13 cellular contexts compared by ENCODE assay signal in the genomic region with DNA sequence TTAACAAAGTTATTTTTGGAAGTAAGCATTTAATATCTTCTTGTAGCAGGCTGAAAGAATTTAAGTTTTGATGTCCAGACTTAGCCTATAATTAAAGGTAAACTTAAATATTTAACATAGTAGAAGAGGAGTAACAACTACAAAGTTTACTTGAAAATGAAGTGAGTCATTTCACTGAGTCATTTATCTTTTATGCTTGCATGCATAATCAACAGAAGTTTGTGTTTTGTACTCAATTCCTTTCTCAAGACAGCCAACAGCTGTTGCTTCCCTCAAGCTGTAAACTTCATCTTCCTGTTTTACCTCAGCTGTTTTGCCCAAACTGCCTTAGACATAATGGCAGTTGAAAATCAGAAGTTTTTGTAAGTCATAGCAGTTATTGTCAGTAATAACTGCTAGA. TPM values are rescaled to one million over a fixed set of nuclear protein-coding genes. Genes with fewer than 3 reads are reported as not detected.
A peak's percentile ranks its signal among the peaks of the same experiment; 100 is the strongest.
DNase-seq lines count a peak whose midpoint lies in the region; ATAC-seq and TF ChIP-seq lines count a peak whose summit lies in the region.
"Had no signal": no experiment of that assay in that cellular context is flagged by ENCODE, and none has a peak within 500 bp of the region (broad histone marks: within the 10 kb centered on the region; RNA-seq: fewer than 3 reads in every experiment).

No MANE protein-coding gene starts in this region.

- no peaks in the 10 kb centered on the region for H3K9me3 ChIP-seq in mammary epithelial cell (replicated peaks; ENCODE audit: insufficient read depth, low read length)
- H3K9me3 ChIP-seq in thyroid gland, result no peaks in the 10 kb centered on the region
- H3K9me3 ChIP-seq: A549 had no signal

- H3K4me1 ChIP-seq in mammary epithelial cell (ENCODE audit: insufficient read depth, low read length) (no peaks in the 10 kb centered on the region), thyroid gland (no peaks in the 10 kb centered on the region)
- H3K4me1 ChIP-seq: A549 had no signal

- H3K36me3 ChIP-seq in mammary epithelial cell (ENCODE audit: insufficient read depth, low read length), result no peaks in the 10 kb centered on the region
- H3K36me3 ChIP-seq in thyroid gland, result no peaks in the 10 kb centered on the region

- in situ Hi-C loops in mammary epithelial cell (cut with MboI; ENCODE audit: low sequenced_read_pairs in 2 of 2), result no loop called here
- in situ Hi-C loops in astrocyte of the cerebellum (cut with HindIII; ENCODE audit: low sequenced_read_pairs), result no loop called here

- H3K4me2 ChIP-seq in mammary epithelial cell (ENCODE audit: insufficient read depth, low read depth, low read length), result no peak overlapping the region
- H3K4me2 ChIP-seq: A549 had no signal

- intact Hi-C loops in MCF 10A (cut with micrococcal nuclease) (no loop called here), mammary epithelial cell (cut with micrococcal nuclease) (no loop called here), thyroid gland (cut with DNase I) (no loop called here)

- H3K27ac ChIP-seq in mammary epithelial cell (ENCODE audit: insufficient read depth, low read depth, low read length) (no peak overlapping the region), thyroid gland (no peak overlapping the region)
- H3K27ac ChIP-seq: A549 had no signal

- H4K20me1 ChIP-seq in mammary epithelial cell (ENCODE audit: insufficient read depth, low read length), result no peaks in the 10 kb centered on the region

- no peak overlapping the region for H3K9ac ChIP-seq in mammary epithelial cell (ENCODE audit: insufficient read depth, low read length)

- no peaks in the 10 kb centered on the region for H3K79me2 ChIP-seq in mammary epithelial cell (ENCODE audit: insufficient read depth, low read length)

- no peak overlapping the region for H2AFZ ChIP-seq in mammary epithelial cell (ENCODE audit: low read depth, low read length)

- peak; percentile 55 for DNase-seq in MCF 10A (ENCODE audit: unreplicated experiment)
- no peak for DNase-seq in mammary epithelial cell
- peak; percentile 45 for DNase-seq in astrocyte of the cerebellum (ENCODE audit: low read depth)
- DNase-seq in kidney glomerular epithelial cell (lab: John Stamatoyannopoulos, UW), result peak; percentile 1
- no peak for DNase-seq in thyroid gland
- DNase-seq: activated T-cell treated with anti-CD3 and anti-CD28 coated beads, Interleukin-2, amount 50 U/mL, for 48 hours; islet precursor cell; NCI-H774; T-helper 9 cell had no signal

- no peaks in the 10 kb centered on the region for H3K36me3 Mint-ChIP-seq in MCF 10A (ENCODE audit: insufficient read depth, unreplicated experiment)

- BruUV-seq in MCF 10A (replicated peaks; lab: Mats Ljungman, UMichigan), result no TSS peak
- BruUV-seq in mammary epithelial cell (replicated peaks; lab: Mats Ljungman, UMichigan), result no TSS peak

- TF ChIP-seq CTCF in MCF 10A (IDR thresholded peaks at IDR 0.05; ENCODE audit: unreplicated experiment) (no peak), mammary epithelial cell (conservative IDR thresholded peaks at IDR 0.05 in 1 of 2, IDR thresholded peaks at IDR 0.05 in 1 of 2; ENCODE audit: extremely low read depth in 1 of 2, insufficient read depth in 1 of 2, low read depth in 1 of 2, low read length in 2 of 2) (no peak), astrocyte of the cerebellum (IDR thresholded peaks at IDR 0.05; ENCODE audit: low read depth, low read length, missing control alignments) (no peak), thyroid gland (IDR thresholded peaks at IDR 0.05) (no peak)

- H3K9me3 Mint-ChIP-seq in MCF 10A (ENCODE audit: unreplicated experiment), result peaks cover 8% of the 10 kb centered on the region

- CTCF ChIA-PET in MCF 10A (lab: Yijun Ruan, JAX) (no interaction called here), mammary epithelial cell (lab: Charles Lee; ENCODE audit: low non-redundant PET) (no interaction called here)

- H3K27ac Mint-ChIP-seq in MCF 10A (ENCODE audit: low read depth, unreplicated experiment), result peak overlapping the region; percentile 90

- ATAC-seq in GM19463 (IDR thresholded peaks at IDR 0.05; ENCODE audit: unreplicated experiment), result no peak
- ATAC-seq in GM21390 (IDR thresholded peaks at IDR 0.05; ENCODE audit: unreplicated experiment), result no peak
- ATAC-seq in HG02884 (IDR thresholded peaks at IDR 0.05; ENCODE audit: unreplicated experiment), result no peak
- ATAC-seq: A549 had no signal

- H3K27me3 Mint-ChIP-seq in MCF 10A (ENCODE audit: insufficient read depth, unreplicated experiment), result peaks cover 11% of the 10 kb centered on the region

- peaks cover 14% of the 10 kb centered on the region for H3K4me1 Mint-ChIP-seq in MCF 10A (ENCODE audit: insufficient read depth, unreplicated experiment)

- no peaks in the 10 kb centered on the region for H3K27me3 ChIP-seq in mammary epithelial cell (ENCODE audit: insufficient read depth, low read length)
- no peaks in the 10 kb centered on the region for H3K27me3 ChIP-seq in thyroid gland

- POLR2A ChIA-PET in MCF 10A (lab: Yijun Ruan, JAX), result no interaction called here

- no peak overlapping the region for H3K4me3 ChIP-seq in mammary epithelial cell (replicated peaks in 1 of 3; ENCODE audit: insufficient read depth in 1 of 3, low read depth in 2 of 3, low read length in 3 of 3)
- H3K4me3 ChIP-seq in astrocyte of the cerebellum (ENCODE audit: low read depth, low read length), result no peak overlapping the region
- no peak overlapping the region for H3K4me3 ChIP-seq in thyroid gland (replicated peaks in 1 of 3)
- H3K4me3 ChIP-seq: A549 had no signal

- H3K4me3 Mint-ChIP-seq in MCF 10A (ENCODE audit: unreplicated experiment), result no peak overlapping the region

- dilution Hi-C loops in mammary epithelial cell (cut with HindIII; ENCODE audit: low sequenced_read_pairs), result no loop called here

- TF ChIP-seq POLR2A in thyroid gland (IDR thresholded peaks at IDR 0.05), result no peak

RNA-seq across cellular contexts. Expression of a gene that starts 58.0 kb away (rescaled TPM):
- not detected in 2 replicates for total RNA-seq in MCF 10A (2022)
- total RNA-seq in mammary epithelial cell, result under 1 TPM in 1 of 2 donors, not detected in 1; 0.83 TPM
- 0.03 TPM for polyA plus RNA-seq in mammary epithelial cell
- polyA minus RNA-seq in mammary epithelial cell, result not detected
- total RNA-seq in thyroid gland, result 100 to 1,000 TPM in 1 of 4 donors, 10 to 100 TPM in 3; 29.3 to 109 (median 60.3) TPM
- polyA plus RNA-seq: A549 had no signal

Comparison
In these comparisons a context has a peak if more than half of its experiments do, and no peak if none do; other contexts are left out.
1. DNase-seq: peak in MCF 10A (single experiment), astrocyte of the cerebellum (single experiment) and kidney glomerular epithelial cell (single experiment); none in mammary epithelial cell (single experiment) and thyroid gland (0 of 2).
2. RNA of a gene that starts 58.0 kb away (total RNA-seq): 29.3 to 109 TPM in thyroid gland; 0.83 TPM in mammary epithelial cell and not detected in MCF 10A; every median in the first group is over 10 times any median in the second.